In the genomic region with DNA sequence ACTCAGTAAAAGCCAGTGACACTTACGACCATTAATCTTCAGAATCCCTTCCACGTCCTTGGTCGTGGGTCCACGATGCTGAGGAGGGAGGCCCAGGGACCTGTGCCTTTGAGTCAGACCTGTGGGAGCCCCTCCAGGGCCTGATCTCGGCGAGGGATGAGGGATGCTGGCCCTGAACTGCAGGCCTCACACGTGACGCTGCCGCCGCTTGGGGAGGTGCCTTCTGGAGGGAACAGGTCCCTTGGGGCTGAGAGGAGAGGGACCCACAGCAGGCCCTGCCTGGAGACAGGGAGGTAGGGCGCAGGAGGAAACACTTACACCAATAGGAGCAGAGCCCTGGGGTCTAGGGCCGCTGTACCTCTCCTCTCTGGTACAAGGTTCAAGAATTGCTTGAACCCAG, we compare ENCODE assay signal across 18 cellular contexts. TPM values are rescaled to one million over a fixed set of nuclear protein-coding genes. Genes with fewer than 3 reads are reported as not detected.
DNase-seq lines count a peak whose midpoint lies in the region; ATAC-seq, FAIRE-seq and TF ChIP-seq lines count a peak whose summit lies in the region.
"Had no signal": no experiment of that assay in that cellular context is flagged by ENCODE, and none has a peak within 500 bp of the region (broad histone marks: within the 10 kb centered on the region; RNA-seq: fewer than 3 reads in every experiment).

No MANE protein-coding gene starts in this region.

- H3K9me3 ChIP-seq in heart right ventricle (no peaks in the 10 kb centered on the region), astrocyte (ENCODE audit: insufficient read depth, low read depth, low read length) (no peaks in the 10 kb centered on the region), prostate gland (no peaks in the 10 kb centered on the region)
- H3K9me3 ChIP-seq in CD8-positive, alpha-beta memory T cell (ENCODE audit: low read length): no peaks in the 10 kb centered on the region
- H3K9me3 ChIP-seq: BLaER1 treated with 17β-estradiol and CSF1 and Interleukin-3, amounts not matched to agents 10 nM and 100 nM; HAP-1 had no signal

- no peak overlapping the region for H3K4me3 Mint-ChIP-seq in astrocyte (ENCODE audit: unreplicated experiment)
- H3K4me3 Mint-ChIP-seq in CD8-positive, alpha-beta memory T cell: no peak overlapping the region
- H3K4me3 Mint-ChIP-seq: CD4-positive, alpha-beta T cell; GM23338 had no signal

- intact Hi-C loops in Right ventricle myocardium inferior (cut with DNase I): no loop called here
- intact Hi-C loops in heart right ventricle (cut with DNase I): no loop called here
- intact Hi-C loops in prostate gland (cut with DNase I): no loop called here

- no peak for TF ChIP-seq CTCF in heart right ventricle (IDR thresholded peaks at IDR 0.05)
- TF ChIP-seq CTCF in astrocyte (IDR thresholded peaks at IDR 0.05; ENCODE audit: insufficient read depth, low read depth, low read length): no peak
- TF ChIP-seq CTCF in prostate gland (IDR thresholded peaks at IDR 0.05): no peak

- no peaks in the 10 kb centered on the region for H3K27me3 Mint-ChIP-seq in astrocyte (ENCODE audit: low read depth, unreplicated experiment)
- no peaks in the 10 kb centered on the region for H3K27me3 Mint-ChIP-seq in CD8-positive, alpha-beta memory T cell
- H3K27me3 Mint-ChIP-seq: CD4-positive, alpha-beta T cell had no signal

- H3K27ac ChIP-seq in heart right ventricle (no peak overlapping the region), astrocyte (ENCODE audit: low read depth, low read length) (peak overlapping the region; percentile 27), prostate gland (no peak overlapping the region)
- H3K27ac ChIP-seq in CD8-positive, alpha-beta memory T cell (ENCODE audit: low read depth, low read length): no peak overlapping the region
- H3K27ac ChIP-seq: BLaER1 treated with 17β-estradiol and CSF1 and Interleukin-3, amounts not matched to agents 10 nM and 100 nM had no signal

- no peak overlapping the region for H2AFZ ChIP-seq in astrocyte (ENCODE audit: low read depth, low read length)
- H2AFZ ChIP-seq: GM23338 had no signal

- CTCF ChIA-PET in CD8-positive, alpha-beta memory T cell (lab: Charles Lee): no interaction called here

- H3K4me2 ChIP-seq in astrocyte (ENCODE audit: low read length): no peak overlapping the region
- H3K4me2 ChIP-seq: GM23338 had no signal

- peaks cover 0 to 10% (median 5%) of the 10 kb centered on the region in 9 donors for H3K4me1 ChIP-seq in heart right ventricle
- peaks cover 6% of the 10 kb centered on the region for H3K4me1 ChIP-seq in astrocyte (ENCODE audit: insufficient read depth, low read length)
- H3K4me1 ChIP-seq in CD8-positive, alpha-beta memory T cell (ENCODE audit: insufficient read depth, low read length): no peaks in the 10 kb centered on the region
- no peaks in the 10 kb centered on the region for H3K4me1 ChIP-seq in prostate gland (replicated peaks)

- peaks cover 5% of the 10 kb centered on the region for H3K36me3 Mint-ChIP-seq in astrocyte (ENCODE audit: low read depth, unreplicated experiment)
- peaks cover 0 to 17% (median 5%) of the 10 kb centered on the region in 3 donors for H3K36me3 Mint-ChIP-seq in CD8-positive, alpha-beta memory T cell

- H3K4me3 ChIP-seq in heart right ventricle (no peak overlapping the region), astrocyte (ENCODE audit: insufficient read depth, low read depth, low read length) (no peak overlapping the region), prostate gland (no peak overlapping the region)
- no peak overlapping the region for H3K4me3 ChIP-seq in CD8-positive, alpha-beta memory T cell (ENCODE audit: low read length)
- H3K4me3 ChIP-seq: BLaER1 treated with 17β-estradiol and CSF1 and Interleukin-3, amounts not matched to agents 10 nM and 100 nM; GM23338; HAP-1 had no signal

- H3K27ac Mint-ChIP-seq in astrocyte (ENCODE audit: unreplicated experiment): no peak overlapping the region
- no peak overlapping the region for H3K27ac Mint-ChIP-seq in CD8-positive, alpha-beta memory T cell
- H3K27ac Mint-ChIP-seq: CD4-positive, alpha-beta T cell; GM23338 had no signal

- peaks cover 3% of the 10 kb centered on the region for H3K4me1 Mint-ChIP-seq in astrocyte (ENCODE audit: low read depth, unreplicated experiment)
- H3K4me1 Mint-ChIP-seq in CD8-positive, alpha-beta memory T cell: peaks cover 0 to 6% (median 4%) of the 10 kb centered on the region in 3 donors

- DNase-seq in Right ventricle myocardium inferior (ENCODE audit: missing footprints) (peak; percentile 11), heart right ventricle (no peak), astrocyte (ENCODE audit: low read depth) (no peak), NCI-H2171 treated with DMSO at 0.1 percent for 48 hours (lab: John Stamatoyannopoulos, UW) (no peak), prostate gland (ENCODE audit: low spot score) (no peak)
- DNase-seq in CD8-positive, alpha-beta memory T cell: no peak
- DNase-seq: 8988T; CD4-positive, alpha-beta T cell; DMS153; DMS79 treated with DMSO at 0.1 percent for 48 hours; EL had no signal

- FAIRE-seq in astrocyte (lab: Jason Lieb, UNC): no peak
- FAIRE-seq: D721Med, G401.6 had no signal

- POLR2A ChIA-PET in CD8-positive, alpha-beta memory T cell (lab: Charles Lee): no interaction called here

- H3K9ac ChIP-seq in astrocyte (ENCODE audit: low read length): no peak overlapping the region
- H3K9ac ChIP-seq: BLaER1 treated with 17β-estradiol and CSF1 and Interleukin-3, amounts not matched to agents 10 nM and 100 nM had no signal

- TF ChIP-seq POLR2A in prostate gland (IDR thresholded peaks at IDR 0.05): no peak

- H3K27me3 ChIP-seq in heart right ventricle: no peaks in the 10 kb centered on the region
- H3K27me3 ChIP-seq in astrocyte (ENCODE audit: insufficient read depth, low read length): no peaks in the 10 kb centered on the region
- H3K27me3 ChIP-seq in CD8-positive, alpha-beta memory T cell (ENCODE audit: insufficient read depth, low read length, poor library complexity, severe bottlenecking): no peaks in the 10 kb centered on the region
- no peaks in the 10 kb centered on the region for H3K27me3 ChIP-seq in prostate gland (replicated peaks; ENCODE audit: insufficient read depth)
- H3K27me3 ChIP-seq: BLaER1 treated with 17β-estradiol and CSF1 and Interleukin-3, amounts not matched to agents 10 nM and 100 nM had no signal

- WGBS in heart right ventricle, 2 donors: 94 to 95% methylated on average over 12 of the region's 12 CpGs
- WGBS in prostate gland: 92% methylated on average over 12 of the region's 12 CpGs

- peaks cover 13% of the 10 kb centered on the region for H3K79me2 ChIP-seq in astrocyte (ENCODE audit: insufficient read depth, low read length)

- H4K20me1 ChIP-seq in astrocyte (ENCODE audit: insufficient read depth, low read length): peaks cover 39% of the 10 kb centered on the region

- H3K9me3 Mint-ChIP-seq in astrocyte (ENCODE audit: unreplicated experiment): peaks cover 2% of the 10 kb centered on the region
- H3K9me3 Mint-ChIP-seq in CD8-positive, alpha-beta memory T cell: no peaks in the 10 kb centered on the region
- H3K9me3 Mint-ChIP-seq: CD4-positive, alpha-beta T cell; GM23338 had no signal

- H3K36me3 ChIP-seq in heart right ventricle (peaks cover 0 to 31% (median 0%) of the 10 kb centered on the region in 9 donors), astrocyte (ENCODE audit: insufficient read depth, low read length) (no peaks in the 10 kb centered on the region), prostate gland (no peaks in the 10 kb centered on the region)
- no peaks in the 10 kb centered on the region for H3K36me3 ChIP-seq in CD8-positive, alpha-beta memory T cell (ENCODE audit: insufficient read depth, low read length)
- H3K36me3 ChIP-seq: HAP-1 had no signal

- ATAC-seq in Right ventricle myocardium inferior (no peak), heart right ventricle (no peak), esophagus mucosa (peak; percentile 10)
- ATAC-seq: HepG2 had no signal

RNA-seq across cellular contexts. Expression of a gene that starts 20.0 kb away (rescaled TPM):
- total RNA-seq in Right ventricle myocardium inferior (147 TPM), heart right ventricle (100 to 1,000 TPM; 118 to 173 (median 145) TPM), astrocyte (70.9 and 85.0 TPM in 2 replicates), esophagus mucosa (94.5 TPM), prostate gland (10 to 100 TPM; 80.7 to 82.7 TPM)
- polyA plus RNA-seq in heart right ventricle: 100 to 1,000 TPM in 1 of 2 donors, 10 to 100 TPM in 1; 49.1 to 120 TPM
- 10 to 100 TPM; 60.4 to 60.8 TPM for total RNA-seq in CD8-positive, alpha-beta memory T cell
- 26.9 TPM for polyA plus RNA-seq in CD8-positive, alpha-beta memory T cell
